12 cellular contexts compared by ENCODE assay signal in the genomic region with DNA sequence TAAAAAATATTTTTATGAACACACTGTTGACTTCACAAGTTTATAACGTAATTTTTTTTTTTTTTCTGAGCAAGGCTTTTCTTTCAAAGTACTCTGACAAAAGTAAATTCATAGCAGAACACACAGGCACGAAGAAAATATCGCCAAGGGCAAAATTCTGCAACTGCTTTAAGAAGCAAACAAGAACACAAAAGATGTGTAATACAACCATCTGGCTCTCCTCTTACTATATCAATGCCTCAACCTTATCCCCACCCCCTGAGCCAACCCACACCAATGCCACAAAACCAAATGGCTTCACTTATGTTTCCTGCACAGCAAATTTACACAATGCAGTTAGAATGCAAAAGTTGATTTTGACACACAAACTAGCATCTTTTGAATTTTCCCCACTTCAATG.
A peak's percentile ranks its signal among the peaks of the same experiment; 100 is the strongest.
DNase-seq lines count a peak whose midpoint lies in the region; ATAC-seq and TF ChIP-seq lines count a peak whose summit lies in the region.
"Had no signal": no experiment of that assay in that cellular context is flagged by ENCODE, and none has a peak within 500 bp of the region (broad histone marks: within the 10 kb centered on the region; RNA-seq: fewer than 3 reads in every experiment).

No MANE protein-coding gene starts in this region.

- no peaks in the 10 kb centered on the region for H3K9me3 ChIP-seq in CD8-positive, alpha-beta T cell (ENCODE audit: low read length)
- no peaks in the 10 kb centered on the region for H3K9me3 ChIP-seq in left lung
- H3K9me3 ChIP-seq: psoas muscle had no signal

- peaks cover 17% of the 10 kb centered on the region for H3K36me3 Mint-ChIP-seq in CD8-positive, alpha-beta T cell
- H3K36me3 Mint-ChIP-seq in activated T-helper 1 cell treated with anti-CD3 and anti-CD28 coated beads, Interleukin-12 subunit alpha, Interleukin-12 subunit beta, Interleukin-2, Interleukin-4 antibody, amounts not matched to agents 30 ng/mL and 10 ng/mL and 1 ng/mL, durations not matched to agents 14 hours and 24 hours and 36 hours (ENCODE audit: low read depth) = peaks cover 3% of the 10 kb centered on the region
- H3K36me3 Mint-ChIP-seq in nephron progenitor cell (ENCODE audit: low read depth) = peaks cover 19% of the 10 kb centered on the region
- H3K36me3 Mint-ChIP-seq: brain had no signal

- intact Hi-C loops in CD8-positive, alpha-beta T cell (cut with DNase I, micrococcal nuclease) = loop anchor here (5.0 to 10.0 kb wide), 5 partner anchors 63 to 595 kb away; no protein-coding TSS in a partner anchor
- intact Hi-C loops in activated T-helper 1 cell treated with anti-CD3 and anti-CD28 coated beads, Interleukin-12 subunit alpha, Interleukin-12 subunit beta, Interleukin-2, Interleukin-4 antibody, amounts not matched to agents 30 ng/mL and 10 ng/mL and 1 ng/mL, durations not matched to agents 14 hours and 24 hours and 36 hours (cut with micrococcal nuclease) = loop anchor here (1.0 to 5.0 kb wide), 5 partner anchors 8 to 757 kb away; no protein-coding TSS in a partner anchor
- intact Hi-C loops in left lung (cut with DNase I) = no loop called here

- H3K27ac Mint-ChIP-seq in CD8-positive, alpha-beta T cell = peak overlapping the region; percentile 96
- H3K27ac Mint-ChIP-seq in activated T-helper 1 cell treated with anti-CD3 and anti-CD28 coated beads, Interleukin-12 subunit alpha, Interleukin-12 subunit beta, Interleukin-2, Interleukin-4 antibody, amounts not matched to agents 30 ng/mL and 10 ng/mL and 1 ng/mL, durations not matched to agents 14 hours and 24 hours and 36 hours = peak overlapping the region; percentile 14
- peak overlapping the region; percentile 68 for H3K27ac Mint-ChIP-seq in nephron progenitor cell

- H3K9me3 Mint-ChIP-seq in CD8-positive, alpha-beta T cell = no peaks in the 10 kb centered on the region
- H3K9me3 Mint-ChIP-seq in activated T-helper 1 cell treated with anti-CD3 and anti-CD28 coated beads, Interleukin-12 subunit alpha, Interleukin-12 subunit beta, Interleukin-2, Interleukin-4 antibody, amounts not matched to agents 30 ng/mL and 10 ng/mL and 1 ng/mL, durations not matched to agents 14 hours and 24 hours and 36 hours = no peaks in the 10 kb centered on the region
- H3K9me3 Mint-ChIP-seq in nephron progenitor cell = no peaks in the 10 kb centered on the region
- H3K9me3 Mint-ChIP-seq: CD14-positive monocyte had no signal

- DNase-seq in CD8-positive, alpha-beta T cell = peak in 4 of 7 experiments; percentile 26 to 65 (median 40)
- DNase-seq in M059J (ENCODE audit: low read depth) = peak; percentile 5
- no peak for DNase-seq in activated T-helper 1 cell treated with anti-CD3 and anti-CD28 coated beads, Interleukin-12 subunit alpha, Interleukin-12 subunit beta, Interleukin-2, Interleukin-4 antibody, amounts not matched to agents 30 ng/mL and 10 ng/mL and 1 ng/mL, durations not matched to agents 14 hours and 24 hours and 36 hours (ENCODE audit: low spot score)
- DNase-seq in nephron progenitor cell = no peak
- DNase-seq in mesenteric fat pad (ENCODE audit: low spot score) = no peak
- no peak for DNase-seq in left lung
- DNase-seq in NCI-H1048 (lab: John Stamatoyannopoulos, UW) = no peak
- DNase-seq in HuH-7 (ENCODE audit: low spot score) = no peak
- DNase-seq: psoas muscle, T1000 had no signal

- H3K27ac ChIP-seq in CD8-positive, alpha-beta T cell (ENCODE audit: low read depth, low read length) = peak overlapping the region; percentile 9
- H3K27ac ChIP-seq in left lung = no peak overlapping the region
- H3K27ac ChIP-seq: psoas muscle had no signal

- CTCF ChIA-PET in CD8-positive, alpha-beta T cell (lab: Charles Lee) = interaction anchor here (1.0 kb wide), 1 partner anchor 176 kb away, joined by 3 read pairs; no protein-coding TSS in a partner anchor

- no peaks in the 10 kb centered on the region for H3K36me3 ChIP-seq in CD8-positive, alpha-beta T cell (ENCODE audit: insufficient read depth, low read length)
- no peaks in the 10 kb centered on the region for H3K36me3 ChIP-seq in left lung

- H3K4me1 ChIP-seq in CD8-positive, alpha-beta T cell (ENCODE audit: insufficient read depth, low read length) = peaks cover 70% of the 10 kb centered on the region
- H3K4me1 ChIP-seq in left lung = peaks cover 0 to 41% of the 10 kb centered on the region in 2 donors

- no peak for TF ChIP-seq CTCF in CD8-positive, alpha-beta T cell (IDR thresholded peaks at IDR 0.05)
- TF ChIP-seq CTCF in nephron progenitor cell (IDR thresholded peaks at IDR 0.05) (no peak), left lung (IDR thresholded peaks at IDR 0.05) (no peak)

- peak; percentile 55 for ATAC-seq in CD8-positive, alpha-beta T cell
- no peak for ATAC-seq in left lung
- ATAC-seq: psoas muscle had no signal

- H3K4me3 Mint-ChIP-seq in CD8-positive, alpha-beta T cell = peak overlapping the region; percentile 61
- H3K4me3 Mint-ChIP-seq in activated T-helper 1 cell treated with anti-CD3 and anti-CD28 coated beads, Interleukin-12 subunit alpha, Interleukin-12 subunit beta, Interleukin-2, Interleukin-4 antibody, amounts not matched to agents 30 ng/mL and 10 ng/mL and 1 ng/mL, durations not matched to agents 14 hours and 24 hours and 36 hours = no peak overlapping the region
- no peak overlapping the region for H3K4me3 Mint-ChIP-seq in nephron progenitor cell
- H3K4me3 Mint-ChIP-seq: brain, CD14-positive monocyte had no signal

- peaks cover 71% of the 10 kb centered on the region for H3K4me1 Mint-ChIP-seq in CD8-positive, alpha-beta T cell (ENCODE audit: low read depth)
- peaks cover 40% of the 10 kb centered on the region for H3K4me1 Mint-ChIP-seq in activated T-helper 1 cell treated with anti-CD3 and anti-CD28 coated beads, Interleukin-12 subunit alpha, Interleukin-12 subunit beta, Interleukin-2, Interleukin-4 antibody, amounts not matched to agents 30 ng/mL and 10 ng/mL and 1 ng/mL, durations not matched to agents 14 hours and 24 hours and 36 hours (ENCODE audit: low read depth)
- peaks cover 69% of the 10 kb centered on the region for H3K4me1 Mint-ChIP-seq in nephron progenitor cell

- POLR2A ChIA-PET in CD8-positive, alpha-beta T cell (lab: Charles Lee) = interaction anchor here (1.6 kb wide), 1 partner anchor 185 kb away, joined by 5 read pairs; no protein-coding TSS in a partner anchor

- H3K27me3 Mint-ChIP-seq in CD8-positive, alpha-beta T cell (ENCODE audit: low read depth) = no peaks in the 10 kb centered on the region
- H3K27me3 Mint-ChIP-seq in activated T-helper 1 cell treated with anti-CD3 and anti-CD28 coated beads, Interleukin-12 subunit alpha, Interleukin-12 subunit beta, Interleukin-2, Interleukin-4 antibody, amounts not matched to agents 30 ng/mL and 10 ng/mL and 1 ng/mL, durations not matched to agents 14 hours and 24 hours and 36 hours (ENCODE audit: insufficient read depth) = peaks cover 41% of the 10 kb centered on the region
- H3K27me3 Mint-ChIP-seq in nephron progenitor cell (ENCODE audit: low read depth, poor library complexity) = peaks cover 3% of the 10 kb centered on the region

- H3K27me3 ChIP-seq in CD8-positive, alpha-beta T cell (ENCODE audit: insufficient read depth, low read length) = no peaks in the 10 kb centered on the region
- H3K27me3 ChIP-seq in left lung = no peaks in the 10 kb centered on the region

- no peak overlapping the region for H3K4me3 ChIP-seq in CD8-positive, alpha-beta T cell (ENCODE audit: low read depth, low read length)
- no peak overlapping the region for H3K4me3 ChIP-seq in left lung
- H3K4me3 ChIP-seq: psoas muscle had no signal

Comparison
In these comparisons a context has a peak if more than half of its experiments do, and no peak if none do; other contexts are left out.
1. DNase-seq: peak in CD8-positive, alpha-beta T cell (4 of 7) and M059J (single experiment); none in activated T-helper 1 cell treated with anti-CD3 and anti-CD28 coated beads, Interleukin-12 subunit alpha, Interleukin-12 subunit beta, Interleukin-2, Interleukin-4 antibody, amounts not matched to agents 30 ng/mL and 10 ng/mL and 1 ng/mL, durations not matched to agents 14 hours and 24 hours and 36 hours (single experiment), nephron progenitor cell (single experiment), mesenteric fat pad (single experiment), left lung (0 of 2), NCI-H1048 (single experiment) and HuH-7 (single experiment).
2. H3K27ac Mint-ChIP-seq: peak in every context shown above with its lines; median percentile 96 in CD8-positive, alpha-beta T cell; 68 in nephron progenitor cell; 14 in activated T-helper 1 cell treated with anti-CD3 and anti-CD28 coated beads, Interleukin-12 subunit alpha, Interleukin-12 subunit beta, Interleukin-2, Interleukin-4 antibody, amounts not matched to agents 30 ng/mL and 10 ng/mL and 1 ng/mL, durations not matched to agents 14 hours and 24 hours and 36 hours.
3. intact Hi-C loops: an anchor here in CD8-positive, alpha-beta T cell (5.0 to 10.0 kb wide) and activated T-helper 1 cell treated with anti-CD3 and anti-CD28 coated beads, Interleukin-12 subunit alpha, Interleukin-12 subunit beta, Interleukin-2, Interleukin-4 antibody, amounts not matched to agents 30 ng/mL and 10 ng/mL and 1 ng/mL, durations not matched to agents 14 hours and 24 hours and 36 hours (1.0 to 5.0 kb wide); none called in left lung.